ENCODE assay signal across 1 cellular context in genomic region chr20:44068780-44069191, GRCh38.
TF ChIP-seq lines count a peak whose summit lies in the region.

No MANE protein-coding gene starts in this region.

TF ChIP-seq in GM23338, 12 proteins besides CTCF, POLR2A, EP300 and RAD21 (continued from another document):
- no peak for TF ChIP-seq ZNF462 (CRISPR knock-in tag; IDR thresholded peaks at IDR 0.05)
- no peak for TF ChIP-seq ETS1 (IDR thresholded peaks at IDR 0.05)
- no peak for TF ChIP-seq ZNF331 (CRISPR knock-in tag; IDR thresholded peaks at IDR 0.05; ENCODE audit: low read depth)
- TF ChIP-seq EZH2 (IDR thresholded peaks at IDR 0.05; ENCODE audit: low read depth, unreplicated experiment), result no peak
- no peak for TF ChIP-seq NANOG (IDR thresholded peaks at IDR 0.05; ENCODE audit: borderline replicate concordance)
